Comparison of ENCODE assay signal across 9 cellular contexts in the genomic region with DNA sequence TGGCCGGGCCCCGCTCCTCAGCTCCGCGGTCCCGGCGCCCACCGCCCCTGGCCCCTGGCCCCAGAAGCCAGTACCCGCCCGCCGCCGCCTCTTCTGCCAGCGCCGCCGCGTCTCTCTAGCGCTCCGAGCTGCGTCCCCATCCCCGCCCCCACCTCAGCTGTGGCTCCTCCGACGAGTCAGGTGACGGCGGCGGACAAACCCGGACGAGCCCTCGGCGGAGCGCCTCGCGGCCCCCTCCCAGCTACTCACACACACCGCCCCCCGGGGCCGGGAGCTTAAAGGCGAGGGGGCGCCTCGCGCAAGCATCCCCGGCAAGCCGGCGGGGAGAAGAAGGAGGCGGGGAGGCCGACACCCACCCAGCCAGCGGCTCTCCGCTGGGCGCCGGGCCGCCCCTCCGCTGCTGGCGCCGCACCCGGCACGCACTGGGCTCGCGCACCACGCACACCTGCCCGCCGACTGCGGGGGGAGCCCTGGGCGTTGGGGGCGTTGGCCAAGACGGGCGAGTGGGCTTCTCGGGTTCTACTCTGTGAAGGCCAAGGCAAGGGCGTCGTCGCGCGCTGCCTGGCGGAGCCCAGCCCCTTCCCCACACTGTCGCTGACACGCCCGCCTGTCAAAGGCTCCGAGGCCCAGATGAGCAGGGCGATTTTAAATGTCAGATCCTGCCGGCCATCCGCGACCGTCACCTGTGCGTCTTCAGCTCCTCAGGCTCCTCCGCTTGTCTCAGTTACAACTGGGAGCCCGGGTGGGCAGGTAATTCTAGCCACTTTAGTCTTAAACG. TPM values are rescaled to one million over a fixed set of nuclear protein-coding genes. Genes with fewer than 3 reads are reported as not detected.
A peak's percentile ranks its signal among the peaks of the same experiment; 100 is the strongest.
DNase-seq lines count a peak whose midpoint lies in the region; ATAC-seq and TF ChIP-seq lines count a peak whose summit lies in the region.
"Had no signal": no experiment of that assay in that cellular context is flagged by ENCODE, and none has a peak within 500 bp of the region (broad histone marks: within the 10 kb centered on the region; RNA-seq: fewer than 3 reads in every experiment).

A gene with protein sequence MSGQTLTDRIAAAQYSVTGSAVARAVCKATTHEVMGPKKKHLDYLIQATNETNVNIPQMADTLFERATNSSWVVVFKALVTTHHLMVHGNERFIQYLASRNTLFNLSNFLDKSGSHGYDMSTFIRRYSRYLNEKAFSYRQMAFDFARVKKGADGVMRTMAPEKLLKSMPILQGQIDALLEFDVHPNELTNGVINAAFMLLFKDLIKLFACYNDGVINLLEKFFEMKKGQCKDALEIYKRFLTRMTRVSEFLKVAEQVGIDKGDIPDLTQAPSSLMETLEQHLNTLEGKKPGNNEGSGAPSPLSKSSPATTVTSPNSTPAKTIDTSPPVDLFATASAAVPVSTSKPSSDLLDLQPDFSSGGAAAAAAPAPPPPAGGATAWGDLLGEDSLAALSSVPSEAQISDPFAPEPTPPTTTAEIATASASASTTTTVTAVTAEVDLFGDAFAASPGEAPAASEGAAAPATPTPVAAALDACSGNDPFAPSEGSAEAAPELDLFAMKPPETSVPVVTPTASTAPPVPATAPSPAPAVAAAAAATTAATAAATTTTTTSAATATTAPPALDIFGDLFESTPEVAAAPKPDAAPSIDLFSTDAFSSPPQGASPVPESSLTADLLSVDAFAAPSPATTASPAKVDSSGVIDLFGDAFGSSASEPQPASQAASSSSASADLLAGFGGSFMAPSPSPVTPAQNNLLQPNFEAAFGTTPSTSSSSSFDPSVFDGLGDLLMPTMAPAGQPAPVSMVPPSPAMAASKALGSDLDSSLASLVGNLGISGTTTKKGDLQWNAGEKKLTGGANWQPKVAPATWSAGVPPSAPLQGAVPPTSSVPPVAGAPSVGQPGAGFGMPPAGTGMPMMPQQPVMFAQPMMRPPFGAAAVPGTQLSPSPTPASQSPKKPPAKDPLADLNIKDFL (minus strand): TSS at position 132 of the 778 bp plus-strand sequence. CDS start 1,174 bp downstream, outside the sequence.

- peaks cover 24 to 50% of the 10 kb centered on the region in 2 donors for H3K27me3 Mint-ChIP-seq in CD8-positive, alpha-beta memory T cell

- peak within 1 kb of the TSS; percentile 78 to 93 (median 85) for H3K4me2 ChIP-seq in BLaER1 treated with 17β-estradiol and CSF1 and Interleukin-3, amounts not matched to agents 10 nM and 100 nM

- ATAC-seq in HG03159 (IDR thresholded peaks at IDR 0.05; ENCODE audit: unreplicated experiment): peak; percentile 43
- ATAC-seq in HG03175 (IDR thresholded peaks at IDR 0.05; ENCODE audit: unreplicated experiment): no peak
- ATAC-seq: HCT116 had no signal

- no peak within 1 kb of the TSS for H3K4me3 Mint-ChIP-seq in CD8-positive, alpha-beta memory T cell

- H3K4me1 Mint-ChIP-seq in CD8-positive, alpha-beta memory T cell: peaks cover 0 to 3% (median 0%) of the 10 kb centered on the region in 3 donors

- TF ChIP-seq CTCF in fibroblast of mammary gland (conservative IDR thresholded peaks at IDR 0.05; ENCODE audit: control insufficient read depth, insufficient read depth, low read depth, low read length): no peak

- CTCF ChIA-PET in CD8-positive, alpha-beta memory T cell (lab: Charles Lee): no interaction called here

- peaks cover 33 to 44% (median 37%) of the 10 kb centered on the region in 11 experiments for H3K27me3 ChIP-seq in BLaER1 treated with 17β-estradiol and CSF1 and Interleukin-3, amounts not matched to agents 10 nM and 100 nM
- no peaks in the 10 kb centered on the region for H3K27me3 ChIP-seq in CD8-positive, alpha-beta memory T cell (ENCODE audit: insufficient read depth, low read length, poor library complexity, severe bottlenecking)

- POLR2A ChIA-PET in CD8-positive, alpha-beta memory T cell (lab: Charles Lee): no interaction called here

- H3K27ac Mint-ChIP-seq in CD8-positive, alpha-beta memory T cell: no peak within 1 kb of the TSS

- H4K20me1 ChIP-seq in BLaER1 treated with 17β-estradiol and CSF1 and Interleukin-3, amounts not matched to agents 10 nM and 100 nM: no peaks in the 10 kb centered on the region

- peak within 1 kb of the TSS; percentile 57 to 74 (median 67) for H3K4me3 ChIP-seq in BLaER1 treated with 17β-estradiol and CSF1 and Interleukin-3, amounts not matched to agents 10 nM and 100 nM
- H3K4me3 ChIP-seq in fibroblast of mammary gland (ENCODE audit: control insufficient read depth, low read depth, low read length): peak within 1 kb of the TSS; percentile 33
- no peak within 1 kb of the TSS for H3K4me3 ChIP-seq in CD8-positive, alpha-beta memory T cell (ENCODE audit: low read length)

- H3K9me3 ChIP-seq in BLaER1 treated with 17β-estradiol and CSF1 and Interleukin-3, amounts not matched to agents 10 nM and 100 nM (replicated peaks in 1 of 11): peaks cover 0 to 8% (median 0%) of the 10 kb centered on the region in 11 experiments; a peak in 7 of 22 replicates
- no peaks in the 10 kb centered on the region for H3K9me3 ChIP-seq in CD8-positive, alpha-beta memory T cell (ENCODE audit: low read length)

- peaks cover 10 to 17% (median 14%) of the 10 kb centered on the region in 5 donors for H3K9me3 Mint-ChIP-seq in CD8-positive, alpha-beta memory T cell

- H3K9ac ChIP-seq in BLaER1 treated with 17β-estradiol and CSF1 and Interleukin-3, amounts not matched to agents 10 nM and 100 nM: peak within 1 kb of the TSS; percentile 5 to 57 (median 42); a peak in 14 of 22 replicates

- DNase-seq in SK-N-DZ (ENCODE audit: low spot score) (peak; percentile 91), fibroblast of mammary gland (ENCODE audit: low read depth) (no peak), nucleus accumbens (lab: John Stamatoyannopoulos, UW) (peak in 55 of 56 donors; percentile 7 to 91 (median 68)), SKM-1 treated with dmso at 0.1 percent for 144 hours (lab: John Stamatoyannopoulos, UW; ENCODE audit: unreplicated experiment) (no peak)
- DNase-seq in CD8-positive, alpha-beta memory T cell: no peak

- peaks cover 0 to 3% (median 0%) of the 10 kb centered on the region in 10 experiments; a peak in 1 of 20 replicates for H3K4me1 ChIP-seq in BLaER1 treated with 17β-estradiol and CSF1 and Interleukin-3, amounts not matched to agents 10 nM and 100 nM
- H3K4me1 ChIP-seq in CD8-positive, alpha-beta memory T cell (ENCODE audit: insufficient read depth, low read length): no peaks in the 10 kb centered on the region

- H3K36me3 ChIP-seq in BLaER1 treated with 17β-estradiol and CSF1 and Interleukin-3, amounts not matched to agents 10 nM and 100 nM: no peaks in the 10 kb centered on the region
- no peaks in the 10 kb centered on the region for H3K36me3 ChIP-seq in CD8-positive, alpha-beta memory T cell (ENCODE audit: insufficient read depth, low read length)

- H3K27ac ChIP-seq in BLaER1 treated with 17β-estradiol and CSF1 and Interleukin-3, amounts not matched to agents 10 nM and 100 nM: no peak within 1 kb of the TSS
- no peak within 1 kb of the TSS for H3K27ac ChIP-seq in CD8-positive, alpha-beta memory T cell (ENCODE audit: low read depth, low read length)

- H3K36me3 Mint-ChIP-seq in CD8-positive, alpha-beta memory T cell: peaks cover 0 to 8% (median 2%) of the 10 kb centered on the region in 3 donors

RNA-seq across cellular contexts. Expression of the gene that starts here (rescaled TPM):
- polyA plus RNA-seq in SK-N-DZ (2014; cell fraction: cytosol; rRNA removed): 40.2 and 46.7 TPM in 2 replicates
- 79.9 and 106 TPM in 2 replicates for polyA plus RNA-seq in SK-N-DZ (2014; cell fraction: nucleus; rRNA removed)
- not detected for total RNA-seq in CD8-positive, alpha-beta memory T cell
- not detected for polyA plus RNA-seq in CD8-positive, alpha-beta memory T cell

Comparison
In these comparisons a context has a peak if more than half of its experiments do, and no peak if none do; other contexts are left out.
1. DNase-seq: peak in SK-N-DZ (single experiment) and nucleus accumbens (55 of 56); none in fibroblast of mammary gland (single experiment), CD8-positive, alpha-beta memory T cell (0 of 5) and SKM-1 treated with dmso at 0.1 percent for 144 hours (single experiment).